ENCODE assay signal across 1 cellular context in genomic region chr14:75278422-75279152, GRCh38.
TF ChIP-seq lines count a peak whose summit lies in the region.

FOS (plus strand) TSS chr14:75278828; CDS start chr14:75278983, 155 bp downstream.

TF ChIP-seq in HepG2, 621 proteins besides CTCF, POLR2A, EP300 and RAD21 (continued from another document and continues in another):
- TF ChIP-seq ZKSCAN8 (CRISPR knock-in tag; IDR thresholded peaks at IDR 0.05; ENCODE audit: borderline replicate concordance) (no peak), ZNF12 (CRISPR knock-in tag; IDR thresholded peaks at IDR 0.05) (0 out of 2 replicates have a peak, but pooled peaks have one; percentile 25), GPN1 (CRISPR knock-in tag; IDR thresholded peaks at IDR 0.05; ENCODE audit: borderline replicate concordance) (no peak), KDM5B (CRISPR knock-in tag; IDR thresholded peaks at IDR 0.05; ENCODE audit: borderline replicate concordance) (peak; percentile 75; the same call in 1 of the 2 replicates), ZNF776 (CRISPR knock-in tag; IDR thresholded peaks at IDR 0.05) (peak; percentile 79; the same call in 1 of the 2 replicates), ZNF749 (CRISPR knock-in tag; IDR thresholded peaks at IDR 0.05; ENCODE audit: borderline replicate concordance) (no peak), ONECUT2 (CRISPR knock-in tag; IDR thresholded peaks at IDR 0.05) (no peak), ZNF10 (CRISPR knock-in tag; IDR thresholded peaks at IDR 0.05; ENCODE audit: borderline replicate concordance, low read depth) (no peak), PRPF4 (IDR thresholded peaks at IDR 0.05; ENCODE audit: low read depth, low read length, poor library complexity, severe bottlenecking) (no peak), SP2 (CRISPR knock-in tag; IDR thresholded peaks at IDR 0.05) (peak; percentile 40; the same call in 1 of the 2 replicates), RBFOX2 (IDR thresholded peaks at IDR 0.05; ENCODE audit: low read depth, low read length) (peak; percentile 98), MLX (CRISPR knock-in tag; IDR thresholded peaks at IDR 0.05) (no peak), ZNF652 (CRISPR knock-in tag; IDR thresholded peaks at IDR 0.05; ENCODE audit: borderline replicate concordance, low read depth) (no peak), TEAD3 (CRISPR knock-in tag; optimal IDR thresholded peaks at IDR 0.05; ENCODE audit: borderline replicate concordance) (no peak), PLSCR1 (CRISPR knock-in tag; IDR thresholded peaks at IDR 0.05; ENCODE audit: borderline replicate concordance) (peak; percentile 87; the same call in 1 of the 2 replicates), EEA1 (CRISPR knock-in tag; IDR thresholded peaks at IDR 0.05; ENCODE audit: borderline replicate concordance) (no peak), YY1 (IDR thresholded peaks at IDR 0.05; ENCODE audit: insufficient read depth, insufficient replicate concordance, low read depth, low read length) (no peak), SUZ12 (IDR thresholded peaks at IDR 0.05; ENCODE audit: low read depth, low read length) (no peak), IKZF4 (CRISPR knock-in tag; IDR thresholded peaks at IDR 0.05; ENCODE audit: borderline replicate concordance, low read depth, not compliant biosample characterization) (peak; percentile 69), ZMYM4 (CRISPR knock-in tag; IDR thresholded peaks at IDR 0.05) (peak; percentile 73), ZNF367 (CRISPR knock-in tag; IDR thresholded peaks at IDR 0.05; ENCODE audit: borderline replicate concordance) (no peak), KAT2B (IDR thresholded peaks at IDR 0.05; ENCODE audit: borderline replicate concordance, low read depth, low read length) (no peak), TEAD2 (CRISPR knock-in tag; IDR thresholded peaks at IDR 0.05) (no peak), ZNF337 (CRISPR knock-in tag; IDR thresholded peaks at IDR 0.05; ENCODE audit: borderline replicate concordance, low read depth) (peak; percentile 81; the same call in 1 of the 2 replicates), ZNF879 (CRISPR knock-in tag; IDR thresholded peaks at IDR 0.05) (no peak), NCOR1 (IDR thresholded peaks at IDR 0.05; ENCODE audit: borderline replicate concordance, low read length) (peak; percentile 2; the same call in 1 of the 2 replicates), ZNF230 (CRISPR knock-in tag; IDR thresholded peaks at IDR 0.05) (peak; percentile 60; the same call in 1 of the 2 replicates), ATF2 (CRISPR knock-in tag; IDR thresholded peaks at IDR 0.05) (no peak), ZMYM2 (CRISPR knock-in tag; IDR thresholded peaks at IDR 0.05) (no peak), REL (CRISPR knock-in tag; conservative IDR thresholded peaks at IDR 0.05) (no peak), ZNF496 (CRISPR knock-in tag; IDR thresholded peaks at IDR 0.05; ENCODE audit: insufficient replicate concordance) (no peak), RARG (CRISPR knock-in tag; IDR thresholded peaks at IDR 0.05; ENCODE audit: low read depth) (0 out of 2 replicates have a peak, but pooled peaks have one; percentile 75), PRMT3 (CRISPR knock-in tag; IDR thresholded peaks at IDR 0.05; ENCODE audit: borderline replicate concordance, low read depth) (no peak; the same call in 1 of the 2 replicates), GRHL1 (CRISPR knock-in tag; conservative IDR thresholded peaks at IDR 0.05) (no peak), ZNF205 (CRISPR knock-in tag; IDR thresholded peaks at IDR 0.05) (no peak; the same call in 1 of the 2 replicates)
- TF ChIP-seq, protein P1, sequence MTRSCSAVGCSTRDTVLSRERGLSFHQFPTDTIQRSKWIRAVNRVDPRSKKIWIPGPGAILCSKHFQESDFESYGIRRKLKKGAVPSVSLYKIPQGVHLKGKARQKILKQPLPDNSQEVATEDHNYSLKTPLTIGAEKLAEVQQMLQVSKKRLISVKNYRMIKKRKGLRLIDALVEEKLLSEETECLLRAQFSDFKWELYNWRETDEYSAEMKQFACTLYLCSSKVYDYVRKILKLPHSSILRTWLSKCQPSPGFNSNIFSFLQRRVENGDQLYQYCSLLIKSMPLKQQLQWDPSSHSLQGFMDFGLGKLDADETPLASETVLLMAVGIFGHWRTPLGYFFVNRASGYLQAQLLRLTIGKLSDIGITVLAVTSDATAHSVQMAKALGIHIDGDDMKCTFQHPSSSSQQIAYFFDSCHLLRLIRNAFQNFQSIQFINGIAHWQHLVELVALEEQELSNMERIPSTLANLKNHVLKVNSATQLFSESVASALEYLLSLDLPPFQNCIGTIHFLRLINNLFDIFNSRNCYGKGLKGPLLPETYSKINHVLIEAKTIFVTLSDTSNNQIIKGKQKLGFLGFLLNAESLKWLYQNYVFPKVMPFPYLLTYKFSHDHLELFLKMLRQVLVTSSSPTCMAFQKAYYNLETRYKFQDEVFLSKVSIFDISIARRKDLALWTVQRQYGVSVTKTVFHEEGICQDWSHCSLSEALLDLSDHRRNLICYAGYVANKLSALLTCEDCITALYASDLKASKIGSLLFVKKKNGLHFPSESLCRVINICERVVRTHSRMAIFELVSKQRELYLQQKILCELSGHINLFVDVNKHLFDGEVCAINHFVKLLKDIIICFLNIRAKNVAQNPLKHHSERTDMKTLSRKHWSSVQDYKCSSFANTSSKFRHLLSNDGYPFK (CRISPR knock-in tag; IDR thresholded peaks at IDR 0.05; ENCODE audit: borderline replicate concordance): no peak; the same call in 1 of the 2 replicates
- TF ChIP-seq, protein P2, sequence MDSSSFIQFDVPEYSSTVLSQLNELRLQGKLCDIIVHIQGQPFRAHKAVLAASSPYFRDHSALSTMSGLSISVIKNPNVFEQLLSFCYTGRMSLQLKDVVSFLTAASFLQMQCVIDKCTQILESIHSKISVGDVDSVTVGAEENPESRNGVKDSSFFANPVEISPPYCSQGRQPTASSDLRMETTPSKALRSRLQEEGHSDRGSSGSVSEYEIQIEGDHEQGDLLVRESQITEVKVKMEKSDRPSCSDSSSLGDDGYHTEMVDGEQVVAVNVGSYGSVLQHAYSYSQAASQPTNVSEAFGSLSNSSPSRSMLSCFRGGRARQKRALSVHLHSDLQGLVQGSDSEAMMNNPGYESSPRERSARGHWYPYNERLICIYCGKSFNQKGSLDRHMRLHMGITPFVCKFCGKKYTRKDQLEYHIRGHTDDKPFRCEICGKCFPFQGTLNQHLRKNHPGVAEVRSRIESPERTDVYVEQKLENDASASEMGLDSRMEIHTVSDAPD (CRISPR knock-in tag; IDR thresholded peaks at IDR 0.05): 0 out of 2 replicates have a peak, but pooled peaks have one; percentile 53
- TF ChIP-seq, protein P3, sequence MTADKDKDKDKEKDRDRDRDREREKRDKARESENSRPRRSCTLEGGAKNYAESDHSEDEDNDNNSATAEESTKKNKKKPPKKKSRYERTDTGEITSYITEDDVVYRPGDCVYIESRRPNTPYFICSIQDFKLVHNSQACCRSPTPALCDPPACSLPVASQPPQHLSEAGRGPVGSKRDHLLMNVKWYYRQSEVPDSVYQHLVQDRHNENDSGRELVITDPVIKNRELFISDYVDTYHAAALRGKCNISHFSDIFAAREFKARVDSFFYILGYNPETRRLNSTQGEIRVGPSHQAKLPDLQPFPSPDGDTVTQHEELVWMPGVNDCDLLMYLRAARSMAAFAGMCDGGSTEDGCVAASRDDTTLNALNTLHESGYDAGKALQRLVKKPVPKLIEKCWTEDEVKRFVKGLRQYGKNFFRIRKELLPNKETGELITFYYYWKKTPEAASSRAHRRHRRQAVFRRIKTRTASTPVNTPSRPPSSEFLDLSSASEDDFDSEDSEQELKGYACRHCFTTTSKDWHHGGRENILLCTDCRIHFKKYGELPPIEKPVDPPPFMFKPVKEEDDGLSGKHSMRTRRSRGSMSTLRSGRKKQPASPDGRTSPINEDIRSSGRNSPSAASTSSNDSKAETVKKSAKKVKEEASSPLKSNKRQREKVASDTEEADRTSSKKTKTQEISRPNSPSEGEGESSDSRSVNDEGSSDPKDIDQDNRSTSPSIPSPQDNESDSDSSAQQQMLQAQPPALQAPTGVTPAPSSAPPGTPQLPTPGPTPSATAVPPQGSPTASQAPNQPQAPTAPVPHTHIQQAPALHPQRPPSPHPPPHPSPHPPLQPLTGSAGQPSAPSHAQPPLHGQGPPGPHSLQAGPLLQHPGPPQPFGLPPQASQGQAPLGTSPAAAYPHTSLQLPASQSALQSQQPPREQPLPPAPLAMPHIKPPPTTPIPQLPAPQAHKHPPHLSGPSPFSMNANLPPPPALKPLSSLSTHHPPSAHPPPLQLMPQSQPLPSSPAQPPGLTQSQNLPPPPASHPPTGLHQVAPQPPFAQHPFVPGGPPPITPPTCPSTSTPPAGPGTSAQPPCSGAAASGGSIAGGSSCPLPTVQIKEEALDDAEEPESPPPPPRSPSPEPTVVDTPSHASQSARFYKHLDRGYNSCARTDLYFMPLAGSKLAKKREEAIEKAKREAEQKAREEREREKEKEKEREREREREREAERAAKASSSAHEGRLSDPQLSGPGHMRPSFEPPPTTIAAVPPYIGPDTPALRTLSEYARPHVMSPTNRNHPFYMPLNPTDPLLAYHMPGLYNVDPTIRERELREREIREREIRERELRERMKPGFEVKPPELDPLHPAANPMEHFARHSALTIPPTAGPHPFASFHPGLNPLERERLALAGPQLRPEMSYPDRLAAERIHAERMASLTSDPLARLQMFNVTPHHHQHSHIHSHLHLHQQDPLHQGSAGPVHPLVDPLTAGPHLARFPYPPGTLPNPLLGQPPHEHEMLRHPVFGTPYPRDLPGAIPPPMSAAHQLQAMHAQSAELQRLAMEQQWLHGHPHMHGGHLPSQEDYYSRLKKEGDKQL (CRISPR knock-in tag; IDR thresholded peaks at IDR 0.05; ENCODE audit: low read depth): no peak
- TF ChIP-seq, protein P4, sequence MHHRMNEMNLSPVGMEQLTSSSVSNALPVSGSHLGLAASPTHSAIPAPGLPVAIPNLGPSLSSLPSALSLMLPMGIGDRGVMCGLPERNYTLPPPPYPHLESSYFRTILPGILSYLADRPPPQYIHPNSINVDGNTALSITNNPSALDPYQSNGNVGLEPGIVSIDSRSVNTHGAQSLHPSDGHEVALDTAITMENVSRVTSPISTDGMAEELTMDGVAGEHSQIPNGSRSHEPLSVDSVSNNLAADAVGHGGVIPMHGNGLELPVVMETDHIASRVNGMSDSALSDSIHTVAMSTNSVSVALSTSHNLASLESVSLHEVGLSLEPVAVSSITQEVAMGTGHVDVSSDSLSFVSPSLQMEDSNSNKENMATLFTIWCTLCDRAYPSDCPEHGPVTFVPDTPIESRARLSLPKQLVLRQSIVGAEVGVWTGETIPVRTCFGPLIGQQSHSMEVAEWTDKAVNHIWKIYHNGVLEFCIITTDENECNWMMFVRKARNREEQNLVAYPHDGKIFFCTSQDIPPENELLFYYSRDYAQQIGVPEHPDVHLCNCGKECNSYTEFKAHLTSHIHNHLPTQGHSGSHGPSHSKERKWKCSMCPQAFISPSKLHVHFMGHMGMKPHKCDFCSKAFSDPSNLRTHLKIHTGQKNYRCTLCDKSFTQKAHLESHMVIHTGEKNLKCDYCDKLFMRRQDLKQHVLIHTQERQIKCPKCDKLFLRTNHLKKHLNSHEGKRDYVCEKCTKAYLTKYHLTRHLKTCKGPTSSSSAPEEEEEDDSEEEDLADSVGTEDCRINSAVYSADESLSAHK (CRISPR knock-in tag; IDR thresholded peaks at IDR 0.05; ENCODE audit: borderline replicate concordance): peak; percentile 58; the same call in 1 of the 2 replicates
- TF ChIP-seq, protein P5, sequence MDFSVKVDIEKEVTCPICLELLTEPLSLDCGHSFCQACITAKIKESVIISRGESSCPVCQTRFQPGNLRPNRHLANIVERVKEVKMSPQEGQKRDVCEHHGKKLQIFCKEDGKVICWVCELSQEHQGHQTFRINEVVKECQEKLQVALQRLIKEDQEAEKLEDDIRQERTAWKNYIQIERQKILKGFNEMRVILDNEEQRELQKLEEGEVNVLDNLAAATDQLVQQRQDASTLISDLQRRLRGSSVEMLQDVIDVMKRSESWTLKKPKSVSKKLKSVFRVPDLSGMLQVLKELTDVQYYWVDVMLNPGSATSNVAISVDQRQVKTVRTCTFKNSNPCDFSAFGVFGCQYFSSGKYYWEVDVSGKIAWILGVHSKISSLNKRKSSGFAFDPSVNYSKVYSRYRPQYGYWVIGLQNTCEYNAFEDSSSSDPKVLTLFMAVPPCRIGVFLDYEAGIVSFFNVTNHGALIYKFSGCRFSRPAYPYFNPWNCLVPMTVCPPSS (IDR thresholded peaks at IDR 0.05): no peak
- TF ChIP-seq, protein P6, sequence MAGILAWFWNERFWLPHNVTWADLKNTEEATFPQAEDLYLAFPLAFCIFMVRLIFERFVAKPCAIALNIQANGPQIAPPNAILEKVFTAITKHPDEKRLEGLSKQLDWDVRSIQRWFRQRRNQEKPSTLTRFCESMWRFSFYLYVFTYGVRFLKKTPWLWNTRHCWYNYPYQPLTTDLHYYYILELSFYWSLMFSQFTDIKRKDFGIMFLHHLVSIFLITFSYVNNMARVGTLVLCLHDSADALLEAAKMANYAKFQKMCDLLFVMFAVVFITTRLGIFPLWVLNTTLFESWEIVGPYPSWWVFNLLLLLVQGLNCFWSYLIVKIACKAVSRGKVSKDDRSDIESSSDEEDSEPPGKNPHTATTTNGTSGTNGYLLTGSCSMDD (CRISPR knock-in tag; IDR thresholded peaks at IDR 0.05): no peak
